Comparison of ENCODE assay signal across 25 cellular contexts in the genomic region with DNA sequence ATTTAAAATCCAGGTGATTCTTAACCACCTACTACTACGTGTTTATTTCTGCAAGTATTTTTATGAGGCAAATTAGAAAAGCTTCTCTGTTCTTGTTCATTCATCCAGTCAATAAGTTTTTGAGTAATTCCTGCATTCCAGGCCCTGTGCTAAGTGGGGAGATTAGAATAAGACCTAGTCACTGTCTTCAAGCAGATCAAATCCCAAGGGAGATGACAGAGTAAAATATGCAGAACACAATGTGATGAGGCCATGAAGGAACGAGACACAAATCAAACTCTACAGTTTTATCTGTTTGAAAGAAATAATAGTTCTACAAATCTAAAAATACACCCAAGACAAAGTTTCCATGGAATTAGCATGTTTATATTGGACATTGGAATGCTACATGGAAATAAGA.
"Had no signal": no experiment of that assay in that cellular context is flagged by ENCODE, and none has a peak within 500 bp of the region (broad histone marks: within the 10 kb centered on the region; RNA-seq: fewer than 3 reads in every experiment).

No MANE protein-coding gene starts in this region.

- H3K4me1 ChIP-seq: psoas muscle, tibial nerve, upper lobe of left lung had no signal

- H3K27me3 ChIP-seq: ovary, sigmoid colon, tibial nerve, upper lobe of left lung had no signal

- H3K4me3 ChIP-seq: dorsolateral prefrontal cortex, lung, ovary, psoas muscle, sigmoid colon, tibial nerve, upper lobe of left lung had no signal

- H3K27ac ChIP-seq: dorsolateral prefrontal cortex, ovary, psoas muscle, sigmoid colon, tibial nerve, upper lobe of left lung had no signal

- H3K36me3 ChIP-seq: ovary, sigmoid colon, tibial nerve, upper lobe of left lung had no signal

- DNase-seq: cerebellar nuclear complex; dorsolateral prefrontal cortex; effector CD4-positive, alpha-beta T cell; foreskin melanocyte; hypothalamus; immature natural killer cell; islet precursor cell; kidney glomerular epithelial cell; natural killer cell; occipital lobe; ovary; posterior cingulate gyrus; psoas muscle; right cardiac atrium; sigmoid colon; small intestine; stimulated activated CD4-positive, alpha-beta T cell treated with anti-CD3 and anti-CD28 coated beads, Interleukin-12 subunit alpha, Interleukin-12 subunit beta, amount 100 ng/mL, for 4 hours; stimulated activated CD4-positive, alpha-beta T cell treated with anti-CD3 and anti-CD28 coated beads, Interleukin-1b, Interleukin-23, amount 100 ng/mL, for 48 hours; stimulated activated CD4-positive, alpha-beta T cell treated with anti-CD3 and anti-CD28 coated beads, Interleukin-4, amount 100 ng/mL, for 1 hour; stimulated activated CD8-positive, alpha-beta memory T cell treated with anti-CD3 and anti-CD28 coated beads, Interleukin-4, amount 100 ng/mL, for 48 hours; stimulated activated naive CD4-positive, alpha-beta T cell; stimulated activated naive CD8-positive, alpha-beta T cell treated with anti-CD3 and anti-CD28 coated beads, Interleukin-15, amount 100 ng/mL, for 72 hours; upper lobe of left lung had no signal

- ATAC-seq: natural killer cell; psoas muscle; right cardiac atrium; stimulated activated naive CD8-positive, alpha-beta T cell treated with anti-CD3 and anti-CD28 coated beads, Interleukin-15, amount 100 ng/mL, for 72 hours had no signal

- H3K9me3 ChIP-seq: ovary, psoas muscle, sigmoid colon, tibial nerve, upper lobe of left lung had no signal
